8 cellular contexts compared by ENCODE assay signal in the genomic region with DNA sequence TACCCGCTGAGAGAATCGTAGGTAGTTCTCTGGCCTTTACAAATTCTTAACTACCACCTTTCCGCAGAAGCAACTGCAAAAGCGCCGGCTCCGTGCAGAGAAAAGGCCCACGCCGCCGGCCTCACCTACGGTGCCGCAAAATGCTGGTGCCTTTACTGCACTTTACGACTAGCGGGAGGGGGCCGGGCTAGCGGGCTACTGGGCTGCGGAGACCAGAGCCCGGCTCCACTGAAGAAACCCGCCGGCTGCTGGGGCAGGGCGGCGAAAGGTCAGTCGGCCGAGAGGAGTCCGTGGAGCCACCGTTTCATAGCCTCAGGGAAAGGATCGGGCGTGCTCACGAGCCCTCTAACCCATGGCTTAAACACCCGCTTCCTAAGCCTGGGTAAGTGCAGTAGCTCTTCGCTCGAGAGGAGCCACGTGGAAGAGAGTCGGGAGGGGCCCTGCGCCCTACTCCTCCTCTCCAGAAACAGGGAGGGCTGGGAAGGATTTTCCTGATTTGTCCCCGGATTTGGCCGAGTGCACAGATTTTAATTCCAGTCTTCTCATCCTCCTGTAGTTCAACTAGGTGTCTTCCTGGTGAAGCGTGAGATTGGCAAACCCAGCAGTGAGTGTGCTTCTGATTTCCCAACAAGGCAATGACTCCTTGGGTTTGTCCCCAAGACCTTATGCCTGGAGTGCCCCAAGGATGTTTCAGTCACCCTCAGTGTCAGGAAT. TPM values are rescaled to one million over a fixed set of nuclear protein-coding genes. Genes with fewer than 3 reads are reported as not detected.
DNase-seq lines count a peak whose midpoint lies in the region; ATAC-seq and TF ChIP-seq lines count a peak whose summit lies in the region.

A gene with protein sequence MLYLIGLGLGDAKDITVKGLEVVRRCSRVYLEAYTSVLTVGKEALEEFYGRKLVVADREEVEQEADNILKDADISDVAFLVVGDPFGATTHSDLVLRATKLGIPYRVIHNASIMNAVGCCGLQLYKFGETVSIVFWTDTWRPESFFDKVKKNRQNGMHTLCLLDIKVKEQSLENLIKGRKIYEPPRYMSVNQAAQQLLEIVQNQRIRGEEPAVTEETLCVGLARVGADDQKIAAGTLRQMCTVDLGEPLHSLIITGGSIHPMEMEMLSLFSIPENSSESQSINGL (minus strand): TSS at position 105 of the 714 bp plus-strand sequence. CDS start 341 bp downstream, outside the sequence.

- DNase-seq in A172 (ENCODE audit: low spot score) (peak; percentile 77), NCI-H2196 (lab: John Stamatoyannopoulos, UW; ENCODE audit: unreplicated experiment) (peak; percentile 89), breast epithelium (ENCODE audit: low spot score in 2 of 2) (peak; percentile 74 to 84)

- H3K4me1 ChIP-seq in breast epithelium (no peaks in the 10 kb centered on the region), iPS-20b (ENCODE audit: insufficient read depth, low read length) (peaks cover 6% of the 10 kb centered on the region; the same call in 1 of the 2 replicates)

- peak within 1 kb of the TSS; percentile 80 for H3K27ac ChIP-seq in VCaP
- H3K27ac ChIP-seq in breast epithelium = peak within 1 kb of the TSS; percentile 79 to 84
- peak within 1 kb of the TSS; percentile 50 for H3K27ac ChIP-seq in iPS-20b (ENCODE audit: low read length)
- peak within 1 kb of the TSS; percentile 50 to 95 (median 88) for H3K27ac ChIP-seq in skin epidermis

- intact Hi-C loops in breast epithelium (cut with DNase I; ENCODE audit: low total_unique reads) = no loop called here

- TF ChIP-seq CTCF in VCaP (conservative IDR thresholded peaks at IDR 0.05) (no peak), breast epithelium (IDR thresholded peaks at IDR 0.05) (no peak)

- ATAC-seq in GM18520 (IDR thresholded peaks at IDR 0.05; ENCODE audit: unreplicated experiment) (peak; percentile 77), HG03064 (IDR thresholded peaks at IDR 0.05; ENCODE audit: low read depth, unreplicated experiment) (peak; percentile 76)

- H3K9ac ChIP-seq in iPS-20b (ENCODE audit: low read depth, low read length) = peak within 1 kb of the TSS; percentile 88

- H3K36me3 ChIP-seq in breast epithelium (no peaks in the 10 kb centered on the region), iPS-20b (ENCODE audit: insufficient read depth, low read depth, low read length) (peaks cover 37% of the 10 kb centered on the region)

- H3K27me3 ChIP-seq in breast epithelium (no peaks in the 10 kb centered on the region), iPS-20b (ENCODE audit: insufficient read depth, low read length) (no peaks in the 10 kb centered on the region)

- H3K4me3 ChIP-seq in breast epithelium = peak within 1 kb of the TSS; percentile 68 to 73 (median 70)
- H3K4me3 ChIP-seq in iPS-20b (ENCODE audit: low read length) = peak within 1 kb of the TSS; percentile 76
- H3K4me3 ChIP-seq in skin epidermis = peak within 1 kb of the TSS; percentile 45 to 74 (median 59)

- no peaks in the 10 kb centered on the region for H3K9me3 ChIP-seq in breast epithelium
- no peaks in the 10 kb centered on the region for H3K9me3 ChIP-seq in iPS-20b (ENCODE audit: insufficient read depth, low read depth, low read length)

- TF ChIP-seq POLR2A in breast epithelium (IDR thresholded peaks at IDR 0.05) = no peak

RNA-seq across cellular contexts. Expression of the gene that starts here (rescaled TPM):
- total RNA-seq in A172 (2014; rRNA removed; shearing (Covaris generic)) = 29.5 and 39.4 TPM in 2 replicates
- 10 to 100 TPM; 19.2 to 26.1 (median 25.9) TPM for total RNA-seq in breast epithelium

Comparison
In these comparisons a context has a peak if more than half of its experiments do, and no peak if none do; other contexts are left out.
1. Peak in every context shown above with its lines: DNase-seq, ATAC-seq, H3K4me3 ChIP-seq and H3K27ac ChIP-seq.